35 cellular contexts compared by ENCODE assay signal in the genomic region with DNA sequence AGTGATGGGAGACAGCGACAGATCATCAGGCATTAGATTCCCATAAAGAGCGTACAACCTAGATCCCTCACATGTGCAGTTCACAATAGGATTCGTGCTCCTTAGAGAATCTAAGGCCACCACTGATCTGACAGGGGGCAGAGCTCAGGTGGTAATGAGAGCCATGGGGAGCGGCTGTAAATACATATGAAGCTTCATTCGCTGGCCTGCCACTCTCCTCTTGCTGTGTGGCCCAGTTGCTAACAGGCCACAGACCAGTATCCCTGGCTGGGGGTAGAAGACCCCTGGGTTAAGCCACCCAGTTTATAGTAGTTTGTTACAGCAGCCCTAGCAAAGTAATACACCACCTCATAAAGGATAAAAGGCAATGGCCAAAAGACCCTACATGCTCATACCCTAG.
"Had no signal": no experiment of that assay in that cellular context is flagged by ENCODE, and none has a peak within 500 bp of the region (broad histone marks: within the 10 kb centered on the region; RNA-seq: fewer than 3 reads in every experiment).

No MANE protein-coding gene starts in this region.

- ATAC-seq: activated CD4-positive, CD25-positive, alpha-beta regulatory T cell treated with anti-CD3 and anti-CD28 coated beads, Interleukin-2, amount 50 U/mL, for 24 hours; activated CD8-positive, alpha-beta T cell treated with anti-CD3 and anti-CD28 coated beads for 36 hours; activated T-cell treated with anti-CD3 and anti-CD28 coated beads, Interleukin-2, amount 50 U/mL, for 4 hours; activated T-helper 17 cell treated with anti-CD3 and anti-CD28 coated beads, Interleukin-2, amount 50 U/mL, for 72 hours; gastroesophageal sphincter; heart right ventricle; T-helper 17 cell had no signal

- H3K4me3 ChIP-seq: esophagus squamous epithelium, gastroesophageal sphincter, heart right ventricle had no signal

- H3K9me3 Mint-ChIP-seq: central memory CD8-positive, alpha-beta T cell; T-helper 2 cell treated with Interferon-gamma antibody and Interleukin-4, amounts not matched to agents 5 μg/mL and 100 μg/mL, for 36 hours had no signal

- H3K4me3 Mint-ChIP-seq: activated B cell treated with CpG ODN at 0.5 μM for 24 hours; activated CD8-positive, alpha-beta T cell treated with anti-CD3 and anti-CD28 coated beads for 36 hours; activated naive CD8-positive, alpha-beta T cell; activated T-cell treated with anti-CD3 and anti-CD28 coated beads, Interleukin-2, amount 50 U/mL, for 4 hours; activated T-helper 17 cell treated with anti-CD3 and anti-CD28 coated beads, Interleukin-2, amount 50 U/mL, for 72 hours; central memory CD8-positive, alpha-beta T cell; T-helper 17 cell; T-helper 2 cell treated with Interferon-gamma antibody and Interleukin-4, amounts not matched to agents 5 μg/mL and 100 μg/mL, for 36 hours had no signal

- H3K27me3 ChIP-seq: brain microvascular endothelial cell, esophagus squamous epithelium, gastroesophageal sphincter, heart right ventricle had no signal

- H3K27me3 Mint-ChIP-seq: activated B cell treated with CpG ODN at 0.5 μM for 24 hours had no signal

- H3K36me3 ChIP-seq: brain microvascular endothelial cell, esophagus squamous epithelium, gastroesophageal sphincter, heart right ventricle, WERI-Rb-1 had no signal

- FAIRE-seq: astrocyte, bronchial epithelial cell, colon, endometrium, endothelial cell of umbilical vein had no signal

- H3K36me3 Mint-ChIP-seq: activated naive CD8-positive, alpha-beta T cell had no signal

- H3K27ac ChIP-seq: brain microvascular endothelial cell, epithelial cell of prostate, esophagus squamous epithelium, gastroesophageal sphincter, heart right ventricle, WERI-Rb-1 had no signal

- H3K27ac Mint-ChIP-seq: activated B cell treated with CpG ODN at 0.5 μM for 24 hours; activated CD8-positive, alpha-beta T cell treated with anti-CD3 and anti-CD28 coated beads for 36 hours; activated naive CD8-positive, alpha-beta T cell; activated T-helper 17 cell treated with anti-CD3 and anti-CD28 coated beads, Interleukin-2, amount 50 U/mL, for 72 hours; T-helper 17 cell; T-helper 2 cell treated with Interferon-gamma antibody and Interleukin-4, amounts not matched to agents 5 μg/mL and 100 μg/mL, for 36 hours had no signal

- DNase-seq: activated B cell treated with CpG ODN at 0.5 μM for 24 hours; activated CD4-positive, alpha-beta T cell treated with anti-CD3 and anti-CD28 coated beads for 48 hours; activated CD4-positive, alpha-beta T cell treated with anti-CD3 and anti-CD28 coated beads, Interleukin-2, amount 50 U/mL, for 1 hour; activated CD4-positive, alpha-beta T cell treated with anti-CD3 and anti-CD28 coated beads, Interleukin-2, amount 50 U/mL, for 48 hours; activated CD8-positive, alpha-beta memory T cell treated with anti-CD3 and anti-CD28 coated beads for 24 hours; activated CD8-positive, alpha-beta T cell treated with anti-CD3 and anti-CD28 coated beads for 36 hours; activated effector memory CD4-positive, alpha-beta T cell treated with Interleukin-2 at 50 U/mL for 16 hours; activated gamma-delta T cell treated with Interleukin-2 at 50 U/mL for 16 hours; activated naive CD4-positive, alpha-beta T cell treated with anti-CD3 and anti-CD28 coated beads, Interleukin-2, amount 50 U/mL, for 16 hours; activated naive CD4-positive, alpha-beta T cell treated with Interleukin-2 at 50 U/mL for 16 hours; activated T-cell treated with anti-CD3 and anti-CD28 coated beads, Interleukin-2, amount 50 U/mL, for 4 hours; amniotic stem cell; anterior cingulate cortex; brain microvascular endothelial cell; cortex of kidney; dermis blood vessel endothelial cell; effector CD4-positive, alpha-beta T cell; esophagus squamous epithelium; foreskin melanocyte; heart right ventricle; T-helper 17 cell; T1000; WERI-Rb-1 had no signal

- H3K4me1 Mint-ChIP-seq: activated B cell treated with CpG ODN at 0.5 μM for 24 hours; activated T-helper 17 cell treated with anti-CD3 and anti-CD28 coated beads, Interleukin-2, amount 50 U/mL, for 72 hours; central memory CD8-positive, alpha-beta T cell; T-helper 17 cell had no signal

- H3K9me3 ChIP-seq: esophagus squamous epithelium, gastroesophageal sphincter had no signal
